ENCODE assay signal across 9 cellular contexts in genomic region chr12:103884316-103884715, GRCh38. TPM values are rescaled to one million over a fixed set of nuclear protein-coding genes. Genes with fewer than 3 reads are reported as not detected.
DNase-seq lines count a peak whose midpoint lies in the region; ATAC-seq and TF ChIP-seq lines count a peak whose summit lies in the region.
"Had no signal": no experiment of that assay in that cellular context is flagged by ENCODE, and none has a peak within 500 bp of the region (broad histone marks: within the 10 kb centered on the region; RNA-seq: fewer than 3 reads in every experiment).

No MANE protein-coding gene starts in this region.

- H3K4me3 ChIP-seq in epithelial cell of esophagus (ENCODE audit: low read length), result no peak overlapping the region
- H3K4me3 ChIP-seq: skin epidermis had no signal

- peak; percentile 55 for DNase-seq in DMS53 (lab: John Stamatoyannopoulos, UW)
- peak; percentile 35 for DNase-seq in HT1080 (ENCODE audit: low read depth)
- peak in 3 of 5 donors; percentile 8 to 51 (median 27) for DNase-seq in T-helper 1 cell
- peak; percentile 71 for DNase-seq in epithelial cell of esophagus (ENCODE audit: low read depth)
- DNase-seq in putamen (ENCODE audit: low spot score), result peak; percentile 11
- DNase-seq in NCI-H774 (lab: John Stamatoyannopoulos, UW), result no peak
- DNase-seq in omental fat pad (ENCODE audit: low spot score), result no peak

- TF ChIP-seq CTCF in epithelial cell of esophagus (IDR thresholded peaks at IDR 0.05; ENCODE audit: insufficient read depth, low read depth, low read length, missing control alignments), result peak; percentile 63
- TF ChIP-seq CTCF in omental fat pad (IDR thresholded peaks at IDR 0.05), result no peak

- no peak for ATAC-seq in omental fat pad (ENCODE audit: low FRiP score)
- ATAC-seq in HG02870 (IDR thresholded peaks at IDR 0.05; ENCODE audit: unreplicated experiment), result no peak

RNA-seq across cellular contexts. Expression of gene NT5DC3, which starts 43.3 kb away (rescaled TPM):
- total RNA-seq in HT1080 (2014; rRNA removed; shearing (Covaris generic)), result 17.1 and 21.6 TPM in 2 replicates
- 13.4 and 15.1 TPM in 2 replicates for polyA plus RNA-seq in HT1080 (2015; cell fraction: cytosol; rRNA removed)
- polyA plus RNA-seq in HT1080 (2015; cell fraction: nucleus; rRNA removed), result 36.9 and 37.1 TPM in 2 replicates
- 10 to 100 TPM in 1 of 4 donors, 1 to 10 TPM in 3; 4.1 to 10.2 (median 7.0) TPM for total RNA-seq in omental fat pad

RNA-seq across cellular contexts. Expression of gene HSP90B1, which starts 45.9 kb away (rescaled TPM):
- 554 and 653 TPM in 2 replicates for total RNA-seq in HT1080 (2014; rRNA removed; shearing (Covaris generic))
- polyA plus RNA-seq in HT1080 (2015; cell fraction: cytosol; rRNA removed), result 617 and 658 TPM in 2 replicates
- 1,960 and 2,166 TPM in 2 replicates for polyA plus RNA-seq in HT1080 (2015; cell fraction: nucleus; rRNA removed)
- 100 to 1,000 TPM; 289 to 590 (median 554) TPM for total RNA-seq in omental fat pad

Comparison
In these comparisons a context has a peak if more than half of its experiments do, and no peak if none do; other contexts are left out.
1. DNase-seq: peak in DMS53 (single experiment), HT1080 (single experiment), T-helper 1 cell (3 of 5), epithelial cell of esophagus (single experiment) and putamen (single experiment); none in NCI-H774 (single experiment) and omental fat pad (single experiment).